10 cellular contexts compared by ENCODE assay signal in the genomic region with DNA sequence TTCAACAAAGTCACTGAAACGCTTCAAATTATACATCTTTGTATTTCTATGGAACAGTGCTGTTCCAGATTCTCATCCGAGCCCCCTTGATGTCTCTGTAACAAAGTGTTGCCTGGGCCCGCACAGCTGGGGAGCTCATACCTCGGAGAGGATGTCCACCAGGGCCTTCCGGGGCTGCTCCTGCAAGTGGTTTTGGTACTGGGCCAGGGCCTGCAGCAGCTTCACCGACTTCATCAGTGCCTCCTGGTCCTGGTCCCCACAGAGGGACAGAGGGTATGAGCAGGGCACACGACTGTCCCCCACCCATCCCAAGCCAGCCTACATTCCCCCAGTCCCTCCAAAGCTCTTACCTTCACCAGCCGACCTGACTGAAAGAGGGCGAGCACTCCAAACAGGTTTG. TPM values are rescaled to one million over a fixed set of nuclear protein-coding genes. Genes with fewer than 3 reads are reported as not detected.
DNase-seq lines count a peak whose midpoint lies in the region; ATAC-seq and TF ChIP-seq lines count a peak whose summit lies in the region.
"Had no signal": no experiment of that assay in that cellular context is flagged by ENCODE, and none has a peak within 500 bp of the region (broad histone marks: within the 10 kb centered on the region; RNA-seq: fewer than 3 reads in every experiment).

No MANE protein-coding gene starts in this region.

- no peak overlapping the region for H2AFZ ChIP-seq in fibroblast of lung (ENCODE audit: low read length)

- H3K9ac ChIP-seq in fibroblast of lung (ENCODE audit: insufficient read depth, low read length) (no peak overlapping the region), skeletal muscle satellite cell (ENCODE audit: low read depth, low read length) (peak overlapping the region; percentile 88)

- H3K9me3 ChIP-seq in fibroblast of lung (ENCODE audit: control insufficient read depth, insufficient read depth, low read depth, low read length) = no peaks in the 10 kb centered on the region
- no peaks in the 10 kb centered on the region for H3K9me3 ChIP-seq in skeletal muscle satellite cell (replicated peaks; ENCODE audit: low read length)

- ATAC-seq in activated CD8-positive, alpha-beta memory T cell treated with anti-CD3 and anti-CD28 coated beads, Interleukin-2, amount 10 ng/mL, durations not matched to agents 7 days and 5 days = no peak
- no peak for ATAC-seq in GM19395 (IDR thresholded peaks at IDR 0.05; ENCODE audit: unreplicated experiment)
- ATAC-seq in GM19328 (IDR thresholded peaks at IDR 0.05; ENCODE audit: unreplicated experiment) = no peak

- no peak for DNase-seq in activated CD8-positive, alpha-beta memory T cell treated with anti-CD3 and anti-CD28 coated beads, Interleukin-2, amount 10 ng/mL, durations not matched to agents 7 days and 5 days
- no peak for DNase-seq in activated CD8-positive, alpha-beta memory T cell treated with anti-CD3 and anti-CD28 coated beads, Interleukin-2, amount 50 U/mL, for 48 hours
- DNase-seq in RKO (ENCODE audit: low spot score) (peak; percentile 38), fibroblast of lung (ENCODE audit: low read depth in 2 of 2) (no peak), NOMO-1 treated with dmso at 0.1 percent for 144 hours (lab: John Stamatoyannopoulos, UW; ENCODE audit: unreplicated experiment) (no peak)
- DNase-seq: NCI-H446 treated with DMSO at 0.1 percent for 48 hours had no signal

- H3K27me3 Mint-ChIP-seq in activated CD8-positive, alpha-beta memory T cell treated with anti-CD3 and anti-CD28 coated beads, Interleukin-2, amount 10 ng/mL, durations not matched to agents 7 days and 5 days = no peaks in the 10 kb centered on the region

- H3K79me2 ChIP-seq in fibroblast of lung (ENCODE audit: control insufficient read depth, insufficient read depth, low read length) = peaks cover 19% of the 10 kb centered on the region

- no peak overlapping the region for H3K27ac ChIP-seq in fibroblast of lung (ENCODE audit: insufficient read depth, low read length)
- H3K27ac ChIP-seq: epithelial cell of prostate had no signal

- H3K4me1 Mint-ChIP-seq in activated CD8-positive, alpha-beta memory T cell treated with anti-CD3 and anti-CD28 coated beads, Interleukin-2, amount 10 ng/mL, durations not matched to agents 7 days and 5 days = peaks cover 27% of the 10 kb centered on the region

- peak overlapping the region in 2 of 4 experiments; percentile 88 to 92 for H3K4me3 ChIP-seq in fibroblast of lung (replicated peaks in 1 of 4; ENCODE audit: control extremely low read depth in 1 of 4, insufficient read depth in 1 of 4, low read depth in 3 of 4, low read length in 4 of 4)
- H3K4me3 ChIP-seq in skeletal muscle satellite cell (ENCODE audit: low read length) = peak overlapping the region; percentile 92

- H3K36me3 ChIP-seq in fibroblast of lung (ENCODE audit: control insufficient read depth, insufficient read depth, low read length) (peaks cover 16% of the 10 kb centered on the region), skeletal muscle satellite cell (ENCODE audit: insufficient read depth, low read length) (peaks cover 44% of the 10 kb centered on the region)

- no peaks in the 10 kb centered on the region for H3K9me3 Mint-ChIP-seq in activated CD8-positive, alpha-beta memory T cell treated with anti-CD3 and anti-CD28 coated beads, Interleukin-2, amount 10 ng/mL, durations not matched to agents 7 days and 5 days (ENCODE audit: low read depth)

- TF ChIP-seq CTCF in fibroblast of lung (conservative IDR thresholded peaks at IDR 0.05 in 1 of 2, IDR thresholded peaks at IDR 0.05 in 1 of 2; ENCODE audit: low read depth in 1 of 2, low read length in 2 of 2) = no peak

- CTCF ChIA-PET in activated CD8-positive, alpha-beta memory T cell treated with anti-CD3 and anti-CD28 coated beads, Interleukin-2, amount 10 ng/mL, durations not matched to agents 7 days and 5 days (lab: Charles Lee) = interaction anchor here (0.6 to 4.7 kb wide), 3 partner anchors 12 to 133 kb away, joined by 4 to 39 read pairs (median 7); no protein-coding TSS in a partner anchor

- H3K27ac Mint-ChIP-seq in activated CD8-positive, alpha-beta memory T cell treated with anti-CD3 and anti-CD28 coated beads, Interleukin-2, amount 10 ng/mL, durations not matched to agents 7 days and 5 days = peak overlapping the region; percentile 24

- peaks cover 13% of the 10 kb centered on the region for H3K36me3 Mint-ChIP-seq in activated CD8-positive, alpha-beta memory T cell treated with anti-CD3 and anti-CD28 coated beads, Interleukin-2, amount 10 ng/mL, durations not matched to agents 7 days and 5 days

- H3K4me2 ChIP-seq in fibroblast of lung (ENCODE audit: extremely low read depth, insufficient read depth, low read length) (peak overlapping the region; percentile 86), skeletal muscle satellite cell (ENCODE audit: low read length) (peak overlapping the region; percentile 81)

- H3K4me1 ChIP-seq in fibroblast of lung (ENCODE audit: control insufficient read depth, extremely low read depth, insufficient read depth, low read length) = peaks cover 5% of the 10 kb centered on the region
- H3K4me1 ChIP-seq in skeletal muscle satellite cell (ENCODE audit: control insufficient read depth, insufficient read depth, low read length) = peaks cover 16% of the 10 kb centered on the region

- no peaks in the 10 kb centered on the region for H4K20me1 ChIP-seq in fibroblast of lung (ENCODE audit: control insufficient read depth, extremely low read depth, insufficient read depth, low read length)

- H3K27me3 ChIP-seq in fibroblast of lung (ENCODE audit: control insufficient read depth, insufficient read depth, low read length) (no peaks in the 10 kb centered on the region), skeletal muscle satellite cell (ENCODE audit: control insufficient read depth, insufficient read depth, low read length) (no peaks in the 10 kb centered on the region)

- H3K4me3 Mint-ChIP-seq in activated CD8-positive, alpha-beta memory T cell treated with anti-CD3 and anti-CD28 coated beads, Interleukin-2, amount 10 ng/mL, durations not matched to agents 7 days and 5 days = peak overlapping the region; percentile 87

RNA-seq across cellular contexts. Expression of a gene that starts 1.5 kb away (rescaled TPM):
- total RNA-seq in activated CD8-positive, alpha-beta memory T cell treated with anti-CD3 and anti-CD28 coated beads, Interleukin-2, amount 10 ng/mL, durations not matched to agents 7 days and 5 days = 10 to 100 TPM; 72.4 to 94.3 TPM
- total RNA-seq in fibroblast of lung = 28.6 and 35.2 TPM in 2 replicates
- 14.1 and 23.5 TPM in 2 replicates for polyA plus RNA-seq in fibroblast of lung
- polyA plus RNA-seq in fibroblast of lung (2012) = 27.8 and 37.9 TPM in 2 replicates
- polyA minus RNA-seq in fibroblast of lung (ENCODE audit: low replicate concordance) = 59.4 and 60.9 TPM in 2 replicates
- 91.3 and 113 TPM in 2 replicates for total RNA-seq in skeletal muscle satellite cell (2012; rRNA removed)

RNA-seq across cellular contexts. Expression of a gene that starts 6.7 kb away (rescaled TPM):
- not detected for total RNA-seq in activated CD8-positive, alpha-beta memory T cell treated with anti-CD3 and anti-CD28 coated beads, Interleukin-2, amount 10 ng/mL, durations not matched to agents 7 days and 5 days
- total RNA-seq in fibroblast of lung = not detected in 2 replicates
- polyA plus RNA-seq in fibroblast of lung = not detected in 2 replicates
- polyA plus RNA-seq in fibroblast of lung (2012) = not detected in 2 replicates
- not detected in 2 replicates for polyA minus RNA-seq in fibroblast of lung (ENCODE audit: low replicate concordance)
- total RNA-seq in skeletal muscle satellite cell (2012; rRNA removed) = not detected in 2 replicates

RNA-seq across cellular contexts. Expression of a gene that starts 30.7 kb away (rescaled TPM):
- not detected for total RNA-seq in activated CD8-positive, alpha-beta memory T cell treated with anti-CD3 and anti-CD28 coated beads, Interleukin-2, amount 10 ng/mL, durations not matched to agents 7 days and 5 days
- total RNA-seq in fibroblast of lung = 0.99 and 1.5 TPM in 2 replicates
- 0.03 and 0.17 TPM in 2 replicates for polyA plus RNA-seq in fibroblast of lung
- 0.33 TPM in 1 of 2 replicates, not detected in the other for polyA plus RNA-seq in fibroblast of lung (2012)
- polyA minus RNA-seq in fibroblast of lung (ENCODE audit: low replicate concordance) = 2.3 TPM in 1 of 2 replicates, not detected in the other
- not detected in 2 replicates for total RNA-seq in skeletal muscle satellite cell (2012; rRNA removed)

RNA-seq across cellular contexts. Expression of a gene that starts 55.0 kb away (rescaled TPM):
- total RNA-seq in activated CD8-positive, alpha-beta memory T cell treated with anti-CD3 and anti-CD28 coated beads, Interleukin-2, amount 10 ng/mL, durations not matched to agents 7 days and 5 days = 1 to 10 TPM; 1.1 to 1.9 TPM
- total RNA-seq in fibroblast of lung = under 0.01 and 0.17 TPM in 2 replicates
- polyA plus RNA-seq in fibroblast of lung = not detected in 2 replicates
- polyA plus RNA-seq in fibroblast of lung (2012) = 0.15 TPM in 1 of 2 replicates, not detected in the other
- polyA minus RNA-seq in fibroblast of lung (ENCODE audit: low replicate concordance) = not detected in 2 replicates
- 0.25 and 0.87 TPM in 2 replicates for total RNA-seq in skeletal muscle satellite cell (2012; rRNA removed)
